23 cellular contexts compared by ENCODE assay signal in genomic region chr5:128574041-128574440, GRCh38. TPM values are rescaled to one million over a fixed set of nuclear protein-coding genes. Genes with fewer than 3 reads are reported as not detected.
DNase-seq lines count a peak whose midpoint lies in the region; ATAC-seq, FAIRE-seq and TF ChIP-seq lines count a peak whose summit lies in the region.
"Had no signal": no experiment of that assay in that cellular context is flagged by ENCODE, and none has a peak within 500 bp of the region (broad histone marks: within the 10 kb centered on the region; RNA-seq: fewer than 3 reads in every experiment).

No MANE protein-coding gene starts in this region.

- H3K27me3 Mint-ChIP-seq in osteocyte (ENCODE audit: unreplicated experiment), result no peaks in the 10 kb centered on the region
- no peaks in the 10 kb centered on the region for H3K27me3 Mint-ChIP-seq in activated CD4-positive, alpha-beta T cell treated with anti-CD3 and anti-CD28 coated beads, Interleukin-2, amount 10 ng/mL, durations not matched to agents 24 days and 14 days
- H3K27me3 Mint-ChIP-seq: CD4-positive, CD25-positive, alpha-beta regulatory T cell had no signal

- FAIRE-seq in H54 (lab: Jason Lieb, UNC), result peak; percentile 62

- H3K4me1 ChIP-seq in RWPE2 (ENCODE audit: insufficient read depth, poor library complexity, severe bottlenecking) (peaks cover 39% of the 10 kb centered on the region), HAP-1 (no peaks in the 10 kb centered on the region; the same call in 1 of the 2 replicates)
- H3K4me1 ChIP-seq: ascending aorta, gastrocnemius medialis, left ventricle myocardium inferior, neural progenitor cell, psoas muscle had no signal

- ATAC-seq in RWPE2 (ENCODE audit: low read depth) (peak; percentile 88), HG03521 (IDR thresholded peaks at IDR 0.05; ENCODE audit: unreplicated experiment) (no peak)
- ATAC-seq: gastrocnemius medialis, psoas muscle had no signal

- in situ Hi-C loops in HAP-1 (cut with MboI; ENCODE audit: low sequenced_read_pairs), result no loop called here

- no peaks in the 10 kb centered on the region for H3K27me3 ChIP-seq in RWPE2 (ENCODE audit: insufficient read depth, poor library complexity, severe bottlenecking)
- H3K27me3 ChIP-seq in HAP-1 (ENCODE audit: low read depth), result no peaks in the 10 kb centered on the region
- H3K27me3 ChIP-seq: ascending aorta, gastrocnemius medialis, neural progenitor cell had no signal

- H3K4me1 Mint-ChIP-seq in osteocyte (ENCODE audit: unreplicated experiment), result peaks cover 63% of the 10 kb centered on the region
- no peaks in the 10 kb centered on the region for H3K4me1 Mint-ChIP-seq in activated CD4-positive, alpha-beta T cell treated with anti-CD3 and anti-CD28 coated beads, Interleukin-2, amount 10 ng/mL, durations not matched to agents 24 days and 14 days
- H3K4me1 Mint-ChIP-seq: CD4-positive, CD25-positive, alpha-beta regulatory T cell; neural progenitor cell had no signal

- peak overlapping the region; percentile 91 for H3K27ac Mint-ChIP-seq in osteocyte (ENCODE audit: unreplicated experiment)
- no peak overlapping the region for H3K27ac Mint-ChIP-seq in activated CD4-positive, alpha-beta T cell treated with anti-CD3 and anti-CD28 coated beads, Interleukin-2, amount 10 ng/mL, durations not matched to agents 24 days and 14 days
- H3K27ac Mint-ChIP-seq: CD4-positive, CD25-positive, alpha-beta regulatory T cell; neural progenitor cell; T-helper 1 cell treated with Interleukin-12 subunit alpha and Interleukin-12 subunit beta and Interleukin-4 antibody, amounts not matched to agents 30 μg/mL and 1 μg/mL, for 36 hours had no signal

- no peaks in the 10 kb centered on the region for H3K9me3 ChIP-seq in RWPE2 (ENCODE audit: severe bottlenecking)
- no peaks in the 10 kb centered on the region for H3K9me3 ChIP-seq in HAP-1
- H3K9me3 ChIP-seq: ascending aorta, gastrocnemius medialis, left ventricle myocardium inferior, psoas muscle had no signal

- no peaks in the 10 kb centered on the region for H3K9me3 Mint-ChIP-seq in osteocyte (ENCODE audit: unreplicated experiment)
- H3K9me3 Mint-ChIP-seq in activated CD4-positive, alpha-beta T cell treated with anti-CD3 and anti-CD28 coated beads, Interleukin-2, amount 10 ng/mL, durations not matched to agents 24 days and 14 days, result peaks cover 3% of the 10 kb centered on the region
- H3K9me3 Mint-ChIP-seq: neural progenitor cell had no signal

- H3K4me3 Mint-ChIP-seq in osteocyte (ENCODE audit: unreplicated experiment), result no peak overlapping the region
- no peak overlapping the region for H3K4me3 Mint-ChIP-seq in activated CD4-positive, alpha-beta T cell treated with anti-CD3 and anti-CD28 coated beads, Interleukin-2, amount 10 ng/mL, durations not matched to agents 24 days and 14 days
- H3K4me3 Mint-ChIP-seq: CD4-positive, CD25-positive, alpha-beta regulatory T cell; neural progenitor cell; T-helper 1 cell treated with Interleukin-12 subunit alpha and Interleukin-12 subunit beta and Interleukin-4 antibody, amounts not matched to agents 30 μg/mL and 1 μg/mL, for 36 hours had no signal

- H3K27ac ChIP-seq in RWPE2 (ENCODE audit: poor library complexity, severe bottlenecking), result peak overlapping the region; percentile 83
- H3K27ac ChIP-seq: ascending aorta, coronary artery, gastrocnemius medialis, left ventricle myocardium inferior, neural progenitor cell, psoas muscle had no signal

- intact Hi-C loops in activated CD4-positive, alpha-beta T cell treated with anti-CD3 and anti-CD28 coated beads, Interleukin-2, amount 10 ng/mL, durations not matched to agents 24 days and 14 days (cut with micrococcal nuclease), result no loop called here

- TF ChIP-seq CTCF in RWPE2 (IDR thresholded peaks at IDR 0.05; ENCODE audit: poor library complexity, severe bottlenecking) (no peak), osteocyte (IDR thresholded peaks at IDR 0.05) (no peak)

- H3K4me3 ChIP-seq in RWPE2 (ENCODE audit: severe bottlenecking), result no peak overlapping the region
- H3K4me3 ChIP-seq in HAP-1, result no peak overlapping the region
- H3K4me3 ChIP-seq: ascending aorta, coronary artery, gastrocnemius medialis, left ventricle myocardium inferior, neural progenitor cell, psoas muscle had no signal

- TF ChIP-seq POLR2A in H54 (IDR thresholded peaks at IDR 0.05; ENCODE audit: low read depth, low read length), result no peak

- no peaks in the 10 kb centered on the region for H3K36me3 Mint-ChIP-seq in osteocyte (ENCODE audit: unreplicated experiment)
- no peaks in the 10 kb centered on the region for H3K36me3 Mint-ChIP-seq in activated CD4-positive, alpha-beta T cell treated with anti-CD3 and anti-CD28 coated beads, Interleukin-2, amount 10 ng/mL, durations not matched to agents 24 days and 14 days (ENCODE audit: low read depth)
- H3K36me3 Mint-ChIP-seq: CD4-positive, CD25-positive, alpha-beta regulatory T cell; neural progenitor cell had no signal

- DNase-seq in H54 (ENCODE audit: insufficient read length, low spot score) (peak; percentile 6), RWPE2 (ENCODE audit: low spot score) (no peak), fibroblast of peridontal ligament (ENCODE audit: extremely low read depth) (peak; percentile 16), osteocyte (ENCODE audit: extremely low spot score, unreplicated experiment) (no peak), HAP-1 (ENCODE audit: low spot score in 2 of 2) (no peak), iPS-NIHi11 (ENCODE audit: low spot score) (no peak)
- no peak for DNase-seq in activated CD4-positive, alpha-beta T cell treated with anti-CD3 and anti-CD28 coated beads, Interleukin-2, amount 10 ng/mL, durations not matched to agents 24 days and 14 days
- DNase-seq: activated CD4-positive, alpha-beta T cell treated with anti-CD3 and anti-CD28 coated beads, Interleukin-2, amount 50 U/mL, for 4 hours; activated naive CD4-positive, alpha-beta T cell; activated T-cell treated with anti-CD3 and anti-CD28 coated beads for 4 hours; CD4-positive, CD25-positive, alpha-beta regulatory T cell; gastrocnemius medialis; Kasumi-1; left ventricle myocardium inferior; NCI-H1105; NCI-H526; psoas muscle; SHP77 had no signal

- no peaks in the 10 kb centered on the region for H3K36me3 ChIP-seq in RWPE2 (ENCODE audit: low read depth)
- H3K36me3 ChIP-seq in HAP-1 (replicated peaks), result no peaks in the 10 kb centered on the region
- H3K36me3 ChIP-seq: ascending aorta, gastrocnemius medialis, left ventricle myocardium inferior, neural progenitor cell had no signal

RNA-seq across cellular contexts. Expression of gene FBN2, which starts 36.0 kb away (rescaled TPM):
- 1,151 and 1,312 TPM in 2 replicates for total RNA-seq in osteocyte
- not detected in 2 replicates for total RNA-seq in activated CD4-positive, alpha-beta T cell treated with anti-CD3 and anti-CD28 coated beads, Interleukin-2, amount 10 ng/mL, durations not matched to agents 24 days and 14 days
- total RNA-seq: CD4-positive, CD25-positive, alpha-beta regulatory T cell had no signal

Comparison
In these comparisons a context has a peak if more than half of its experiments do, and no peak if none do; other contexts are left out.
1. DNase-seq: peak in H54 (single experiment) and fibroblast of peridontal ligament (single experiment); none in RWPE2 (single experiment), osteocyte (single experiment), HAP-1 (0 of 2), iPS-NIHi11 (single experiment) and activated CD4-positive, alpha-beta T cell treated with anti-CD3 and anti-CD28 coated beads, Interleukin-2, amount 10 ng/mL, durations not matched to agents 24 days and 14 days (single experiment).
2. RNA of gene FBN2, which starts 36.0 kb away (total RNA-seq): 1,151 to 1,312 TPM in osteocyte; not detected in activated CD4-positive, alpha-beta T cell treated with anti-CD3 and anti-CD28 coated beads, Interleukin-2, amount 10 ng/mL, durations not matched to agents 24 days and 14 days; every median in the first group is over 1,000 times any median in the second.